ENCODE assay signal across 22 cellular contexts in the genomic region with DNA sequence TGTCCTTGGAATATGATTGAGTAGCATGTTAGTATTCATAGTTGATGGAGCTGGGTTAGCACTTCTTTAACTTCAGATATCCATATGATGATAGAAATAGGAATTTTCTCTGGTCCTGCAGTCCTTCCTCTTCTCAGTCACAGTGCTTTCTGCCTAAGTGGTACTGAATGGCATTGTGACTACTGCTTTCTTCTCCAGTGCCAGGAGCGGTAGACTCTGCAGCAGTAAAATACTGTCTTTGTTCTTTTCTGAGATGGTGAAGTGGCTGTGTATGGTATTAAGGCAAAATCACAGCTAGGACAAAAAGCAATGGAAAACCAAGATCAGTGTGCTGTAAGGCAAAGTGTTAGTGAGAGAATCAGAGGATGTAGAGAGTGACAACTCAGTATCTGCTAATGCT. TPM values are rescaled to one million over a fixed set of nuclear protein-coding genes. Genes with fewer than 3 reads are reported as not detected.
DNase-seq lines count a peak whose midpoint lies in the region; ATAC-seq and TF ChIP-seq lines count a peak whose summit lies in the region.
"Had no signal": no experiment of that assay in that cellular context is flagged by ENCODE, and none has a peak within 500 bp of the region (broad histone marks: within the 10 kb centered on the region; RNA-seq: fewer than 3 reads in every experiment).

No MANE protein-coding gene starts in this region.

- DNase-seq in right cardiac atrium: no peak
- DNase-seq in heart right ventricle: no peak
- DNase-seq in mesenchymal stem cell: peak; percentile 21
- DNase-seq: activated CD4-positive, alpha-beta T cell treated with anti-CD3 and anti-CD28 coated beads for 36 hours; effector CD8-positive, alpha-beta T cell; KBM-7; lower lobe of right lung; MV-4-11; naive B cell; NCI-H1930; NCI-H446; spleen; stimulated activated CD4-positive, alpha-beta T cell treated with anti-CD3 and anti-CD28 coated beads, Interleukin-4, amount 100 ng/mL, for 4 hours had no signal

- no peaks in the 10 kb centered on the region for H3K4me1 ChIP-seq in right cardiac atrium (ENCODE audit: control insufficient read depth, insufficient read depth, low read length)
- H3K4me1 ChIP-seq in heart right ventricle: peaks cover 0 to 3% (median 0%) of the 10 kb centered on the region in 9 donors
- H3K4me1 ChIP-seq in mesenchymal stem cell (ENCODE audit: control insufficient read depth, insufficient read depth, low read depth, low read length): no peaks in the 10 kb centered on the region
- H3K4me1 ChIP-seq: A549, lower lobe of right lung, prostate gland had no signal

- H3K4me3 ChIP-seq in right cardiac atrium (ENCODE audit: low read length): no peak overlapping the region
- H3K4me3 ChIP-seq in heart right ventricle: no peak overlapping the region
- H3K4me3 ChIP-seq in mesenchymal stem cell (ENCODE audit: insufficient read depth in 1 of 2, low read depth in 1 of 2, low read length in 2 of 2): no peak overlapping the region
- H3K4me3 ChIP-seq: A549, lower lobe of right lung, prostate gland, spleen had no signal

- no peak overlapping the region for H3K18ac ChIP-seq in mesenchymal stem cell (ENCODE audit: low read depth in 1 of 2, low read length in 2 of 2)

- H3K36me3 ChIP-seq in heart right ventricle (no peaks in the 10 kb centered on the region), mesenchymal stem cell (ENCODE audit: control insufficient read depth in 1 of 2, insufficient read depth in 2 of 2, low read depth in 1 of 2, low read length in 2 of 2) (peaks cover 0 to 24% of the 10 kb centered on the region in 2 experiments)
- H3K36me3 ChIP-seq: lower lobe of right lung, prostate gland had no signal

- WGBS in right cardiac atrium: 87% methylated on average over 1 of the region's 1 CpG
- 100% methylated on average over 1 of the region's 1 CpG for WGBS in heart right ventricle, 2 donors
- WGBS in mesenchymal stem cell: 92% methylated on average over 1 of the region's 1 CpG

- no peak for TF ChIP-seq CTCF in heart right ventricle (IDR thresholded peaks at IDR 0.05)

- H2BK12ac ChIP-seq in mesenchymal stem cell (ENCODE audit: low read length in 2 of 2): peak overlapping the region in 1 of 2 experiments; percentile 28

- H2BK120ac ChIP-seq in mesenchymal stem cell (ENCODE audit: low read depth, low read length): no peak overlapping the region

- ATAC-seq in right cardiac atrium: no peak
- ATAC-seq in heart right ventricle: no peak
- ATAC-seq in HG02970 (IDR thresholded peaks at IDR 0.05; ENCODE audit: low FRiP score, unreplicated experiment): no peak
- no peak for ATAC-seq in HG02588 (IDR thresholded peaks at IDR 0.05; ENCODE audit: unreplicated experiment)
- ATAC-seq in HG02763 (IDR thresholded peaks at IDR 0.05; ENCODE audit: unreplicated experiment): no peak
- ATAC-seq: A549; activated CD4-positive, alpha-beta T cell treated with anti-CD3 and anti-CD28 coated beads for 36 hours; activated T-helper 17 cell treated with anti-CD3 and anti-CD28 coated beads, Interleukin-2, amount 50 U/mL, for 72 hours; esophagus mucosa had no signal

- no peak overlapping the region for H3K4ac ChIP-seq in mesenchymal stem cell (ENCODE audit: low read depth in 1 of 2, low read length in 2 of 2)

- no peak overlapping the region for H4K8ac ChIP-seq in mesenchymal stem cell (ENCODE audit: low read length)

- no peak overlapping the region for H4K91ac ChIP-seq in mesenchymal stem cell (ENCODE audit: low read length)

- no peak overlapping the region for H2BK5ac ChIP-seq in mesenchymal stem cell (ENCODE audit: low read depth, low read length, poor library complexity, severe bottlenecking)

- H2BK15ac ChIP-seq in mesenchymal stem cell (ENCODE audit: low read depth, poor library complexity, severe bottlenecking): no peak overlapping the region

- H2AK5ac ChIP-seq in mesenchymal stem cell (ENCODE audit: low read length, severe bottlenecking): no peak overlapping the region

- peak overlapping the region; percentile 16 for H3K27ac ChIP-seq in right cardiac atrium (ENCODE audit: low read length)
- H3K27ac ChIP-seq in heart right ventricle: no peak overlapping the region
- H3K27ac ChIP-seq in cingulate gyrus (ENCODE audit: low read depth, low read length): peak overlapping the region; percentile 95
- H3K27ac ChIP-seq in mesenchymal stem cell (ENCODE audit: low read length, poor library complexity, severe bottlenecking): no peak overlapping the region
- H3K27ac ChIP-seq in temporal lobe (ENCODE audit: low read depth, low read length): peak overlapping the region; percentile 92
- H3K27ac ChIP-seq: A549, lower lobe of right lung, prostate gland, spleen had no signal

- intact Hi-C loops in right cardiac atrium (cut with DNase I) (no loop called here), heart right ventricle (cut with DNase I) (no loop called here)

- no peak overlapping the region for H3K4me2 ChIP-seq in mesenchymal stem cell (ENCODE audit: low read length, poor library complexity, severe bottlenecking)
- H3K4me2 ChIP-seq: A549 had no signal

- H3K9me3 ChIP-seq in right cardiac atrium (ENCODE audit: control insufficient read depth, low read length) (no peaks in the 10 kb centered on the region), heart right ventricle (peaks cover 0 to 28% (median 12%) of the 10 kb centered on the region in 11 donors), mesenchymal stem cell (ENCODE audit: control insufficient read depth, low read length) (peaks cover 13% of the 10 kb centered on the region)
- H3K9me3 ChIP-seq: prostate gland had no signal

- no peak overlapping the region for H3K23ac ChIP-seq in mesenchymal stem cell (ENCODE audit: low read length in 2 of 2)

- H3K9ac ChIP-seq in mesenchymal stem cell (ENCODE audit: low read length): no peak overlapping the region

- H3K79me1 ChIP-seq in mesenchymal stem cell (replicated peaks; ENCODE audit: low read length, poor library complexity, severe bottlenecking): peaks cover 14% of the 10 kb centered on the region

- H3K14ac ChIP-seq in mesenchymal stem cell (ENCODE audit: low read length in 2 of 2): no peak overlapping the region

- no peaks in the 10 kb centered on the region for H3K27me3 ChIP-seq in right cardiac atrium (ENCODE audit: control insufficient read depth, insufficient read depth)
- no peaks in the 10 kb centered on the region for H3K27me3 ChIP-seq in heart right ventricle
- H3K27me3 ChIP-seq in mesenchymal stem cell (ENCODE audit: control insufficient read depth in 1 of 2, insufficient read depth in 1 of 2, low read length in 2 of 2): no peaks in the 10 kb centered on the region
- H3K27me3 ChIP-seq: spleen had no signal

- no peak overlapping the region for H2AFZ ChIP-seq in mesenchymal stem cell (ENCODE audit: low read depth, low read length)

RNA-seq across cellular contexts. Expression of gene C1GALT1, which starts 46.6 kb away (rescaled TPM):
- total RNA-seq in right cardiac atrium (10 to 100 TPM; 19.2 to 23.3 (median 20.1) TPM), heart right ventricle (10 to 100 TPM; 14.8 to 31.9 (median 21.5) TPM), temporal lobe (23.1 TPM)
- polyA plus RNA-seq in right cardiac atrium (5.2 TPM), heart right ventricle (1 to 10 TPM; 6.2 to 6.4 TPM)
- polyA plus RNA-seq in mesenchymal stem cell (2013, experiment 1 of 2): 13.5 TPM
- 13.7 TPM for polyA plus RNA-seq in mesenchymal stem cell (2013, experiment 2 of 2)

Comparison
In these comparisons a context has a peak if more than half of its experiments do, and no peak if none do; other contexts are left out.
1. H3K27ac ChIP-seq: peak in right cardiac atrium (single experiment), cingulate gyrus (single experiment) and temporal lobe (single experiment); none in heart right ventricle (0 of 10) and mesenchymal stem cell (single experiment).